Comparison of ENCODE assay signal across 8 cellular contexts in the genomic region with DNA sequence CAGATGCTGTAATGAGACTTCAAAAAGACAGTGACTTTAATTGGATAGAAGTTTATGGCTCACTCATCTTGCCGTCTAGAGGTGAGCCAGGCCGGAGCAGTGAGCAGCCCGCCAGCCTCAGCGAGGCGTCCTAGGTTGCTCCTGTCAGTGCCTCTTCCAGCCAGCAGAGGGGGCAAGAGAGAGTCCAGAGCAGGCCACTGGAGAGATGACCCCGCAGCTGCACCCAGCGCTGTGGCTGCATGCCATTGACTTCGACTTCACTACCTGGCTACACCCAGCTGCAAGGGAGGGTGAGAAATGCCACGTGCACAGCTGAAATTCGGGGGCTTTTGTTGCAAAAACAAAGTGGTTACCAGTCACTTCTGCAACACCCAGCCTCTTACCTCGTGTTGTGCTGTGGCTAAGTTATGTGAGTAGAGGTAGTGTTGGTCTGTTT. TPM values are rescaled to one million over a fixed set of nuclear protein-coding genes. Genes with fewer than 3 reads are reported as not detected.
DNase-seq lines count a peak whose midpoint lies in the region; ATAC-seq and TF ChIP-seq lines count a peak whose summit lies in the region.

No MANE protein-coding gene starts in this region.

- H3K79me2 ChIP-seq in smooth muscle cell (ENCODE audit: low read depth) = no peaks in the 10 kb centered on the region

- ATAC-seq in HG02678 (IDR thresholded peaks at IDR 0.05; ENCODE audit: unreplicated experiment) = peak; percentile 95

- H3K36me3 ChIP-seq in smooth muscle cell (ENCODE audit: low read depth) = peaks cover 9% of the 10 kb centered on the region

- peaks cover 12% of the 10 kb centered on the region for H3F3A ChIP-seq in smooth muscle cell (ENCODE audit: low read depth)

- no peak overlapping the region for H3K9ac ChIP-seq in smooth muscle cell (ENCODE audit: low read depth)

- H4K20me1 ChIP-seq in smooth muscle cell (ENCODE audit: low read depth) = peaks cover 8% of the 10 kb centered on the region

- peak overlapping the region; percentile 30 for H3K27ac ChIP-seq in smooth muscle cell (ENCODE audit: low read depth)

- in situ Hi-C loops in astrocyte of the cerebellum (cut with HindIII; ENCODE audit: low sequenced_read_pairs) = loop anchor here (5.0 to 25.0 kb wide), 2 partner anchors 79 to 369 kb away; no protein-coding TSS in a partner anchor

- 18% methylated on average over 11 of the region's 11 CpGs for WGBS in smooth muscle cell (ENCODE audit: low lambda C conversion rate)

- H3K27me3 ChIP-seq in smooth muscle cell (ENCODE audit: low read depth) = no peaks in the 10 kb centered on the region

- DNase-seq in SIG-M5 treated with dmso at 0.1 percent for 504 hours (lab: John Stamatoyannopoulos, UW; ENCODE audit: unreplicated experiment) = peak; percentile 51
- DNase-seq in SIG-M5 (lab: John Stamatoyannopoulos, UW) = no peak
- DNase-seq in NCI-H1105 (lab: John Stamatoyannopoulos, UW) = peak; percentile 68
- DNase-seq in T-helper 9 cell = peak; percentile 68
- DNase-seq in astrocyte of the cerebellum (ENCODE audit: low read depth) = peak; percentile 62
- DNase-seq in hypothalamus (lab: John Stamatoyannopoulos, UW) = peak in 45 of 51 donors; percentile 12 to 79 (median 49)
- peak; percentile 31 for DNase-seq in smooth muscle cell (lab: John Stamatoyannopoulos, UW; ENCODE audit: unreplicated experiment)

- H3K9me3 ChIP-seq in smooth muscle cell (replicated peaks; ENCODE audit: low read depth) = no peaks in the 10 kb centered on the region

- peak; percentile 93 for TF ChIP-seq CTCF in astrocyte of the cerebellum (IDR thresholded peaks at IDR 0.05; ENCODE audit: low read depth, low read length, missing control alignments)
- peak; percentile 85 for TF ChIP-seq CTCF in smooth muscle cell (IDR thresholded peaks at IDR 0.05; ENCODE audit: borderline replicate concordance, insufficient read depth, poor library complexity, severe bottlenecking)

- no peaks in the 10 kb centered on the region for H3K4me1 ChIP-seq in smooth muscle cell (ENCODE audit: low read depth)

- no peak overlapping the region for H2AFZ ChIP-seq in smooth muscle cell (ENCODE audit: low read depth)

- no peak overlapping the region for H3K4me3 ChIP-seq in astrocyte of the cerebellum (ENCODE audit: low read depth, low read length)
- no peak overlapping the region for H3K4me3 ChIP-seq in smooth muscle cell

- H3K4me2 ChIP-seq in smooth muscle cell = no peak overlapping the region

RNA-seq across cellular contexts. Expression of a gene that starts 26.5 kb away (rescaled TPM):
- 34.7 and 36.9 TPM in 2 replicates for total RNA-seq in smooth muscle cell
- 27.7 and 28.5 TPM in 2 replicates for polyA plus RNA-seq in smooth muscle cell

RNA-seq across cellular contexts. Expression of a gene that starts 41.7 kb away (rescaled TPM):
- total RNA-seq in smooth muscle cell = 1.3 and 5.6 TPM in 2 replicates
- polyA plus RNA-seq in smooth muscle cell = 4.1 and 8.3 TPM in 2 replicates
